ENCODE assay signal across 9 cellular contexts in the genomic region with DNA sequence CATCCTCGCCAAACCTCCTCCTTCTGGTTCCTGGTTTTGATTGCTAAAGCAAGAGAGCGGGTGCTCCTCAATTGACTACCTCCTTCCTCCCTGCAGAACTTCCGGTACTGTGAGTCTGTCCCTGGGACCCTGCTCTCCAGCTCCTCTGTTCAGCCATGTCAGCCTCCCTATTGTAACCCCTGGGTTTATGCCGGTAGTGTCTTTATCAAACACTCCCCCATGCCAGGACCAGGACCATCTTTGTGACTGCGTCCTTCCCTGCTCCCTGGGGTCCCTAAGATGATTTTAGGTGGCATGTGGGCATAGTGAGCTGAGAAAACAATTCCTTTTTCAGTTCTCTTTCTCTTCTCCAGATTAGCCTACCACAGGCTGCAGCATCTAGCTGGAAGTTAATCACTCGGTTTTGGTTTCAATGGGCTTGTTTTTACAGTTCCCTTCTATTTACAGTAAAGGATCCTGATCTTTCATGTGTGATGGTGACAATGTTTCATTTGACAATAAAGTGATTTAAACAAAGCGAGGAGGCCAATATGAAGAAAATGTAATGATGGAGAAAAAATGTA. TPM values are rescaled to one million over a fixed set of nuclear protein-coding genes. Genes with fewer than 3 reads are reported as not detected.
DNase-seq lines count a peak whose midpoint lies in the region; ATAC-seq and TF ChIP-seq lines count a peak whose summit lies in the region.
"Had no signal": no experiment of that assay in that cellular context is flagged by ENCODE, and none has a peak within 500 bp of the region (broad histone marks: within the 10 kb centered on the region; RNA-seq: fewer than 3 reads in every experiment).

No MANE protein-coding gene starts in this region.

- intact Hi-C loops in CD8-positive, alpha-beta T cell (cut with DNase I, micrococcal nuclease), result loop anchor here in 1 of 2 experiments (10.0 kb wide), 1 partner anchor 170 kb away; the partner anchor contains the start of gene GTF3C1
- intact Hi-C loops in Caco-2 (cut with micrococcal nuclease; ENCODE audit: unreplicated experiment), result no loop called here

- H3K36me3 ChIP-seq in CD8-positive, alpha-beta T cell (ENCODE audit: insufficient read depth, low read length), result no peaks in the 10 kb centered on the region
- no peaks in the 10 kb centered on the region for H3K36me3 ChIP-seq in Caco-2 (ENCODE audit: control insufficient read depth, insufficient read depth, low read length)

- H3K4me1 ChIP-seq in CD8-positive, alpha-beta T cell (ENCODE audit: insufficient read depth, low read length), result peaks cover 68% of the 10 kb centered on the region
- no peaks in the 10 kb centered on the region for H3K4me1 ChIP-seq in Caco-2

- no peak for TF ChIP-seq CTCF in CD8-positive, alpha-beta T cell (IDR thresholded peaks at IDR 0.05)
- no peak for TF ChIP-seq CTCF in Caco-2 (IDR thresholded peaks at IDR 0.05; ENCODE audit: insufficient read depth in 1 of 2, low read depth in 1 of 2, low read length in 1 of 2, severe bottlenecking in 1 of 2, unreplicated experiment in 1 of 2)

- H3K27me3 Mint-ChIP-seq in CD8-positive, alpha-beta T cell (ENCODE audit: low read depth), result no peaks in the 10 kb centered on the region
- no peaks in the 10 kb centered on the region for H3K27me3 Mint-ChIP-seq in Caco-2 (ENCODE audit: insufficient read depth, unreplicated experiment)

- ATAC-seq in CD8-positive, alpha-beta T cell, result no peak
- peak; percentile 25 for ATAC-seq in GM19351 (IDR thresholded peaks at IDR 0.05; ENCODE audit: unreplicated experiment)
- ATAC-seq in HG03457 (IDR thresholded peaks at IDR 0.05; ENCODE audit: unreplicated experiment), result peak; percentile 24

- no peak overlapping the region for H3K27ac ChIP-seq in CD8-positive, alpha-beta T cell (ENCODE audit: low read depth, low read length)

- DNase-seq in CD8-positive, alpha-beta T cell, result peak in 1 of 7 experiments; percentile 48
- DNase-seq in globus pallidus (ENCODE audit: low spot score) (peak; percentile 33), Caco-2 (no peak), T-helper 9 cell (no peak), DMS114 treated with DMSO at 0.1 percent for 48 hours (lab: John Stamatoyannopoulos, UW; ENCODE audit: unreplicated experiment) (no peak)
- no peak for DNase-seq in stimulated activated CD4-positive, alpha-beta T cell treated with anti-CD3 and anti-CD28 coated beads, Interleukin-4, amount 100 ng/mL, for 1 hour

- no peak overlapping the region for H3K4me3 Mint-ChIP-seq in CD8-positive, alpha-beta T cell
- H3K4me3 Mint-ChIP-seq in Caco-2 (ENCODE audit: unreplicated experiment), result no peak overlapping the region

- CTCF ChIA-PET in CD8-positive, alpha-beta T cell (lab: Charles Lee), result interaction anchor here (1.3 to 9.4 kb wide), 8 partner anchors 27 to 204 kb away, joined by 3 to 43 read pairs (median 9); partner anchors contain the start of gene IL21R
- CTCF ChIA-PET in Caco-2 (lab: Charles Lee), result interaction anchor here (1.2 to 1.8 kb wide), 3 partner anchors 76 to 195 kb away, joined by 4 to 7 read pairs (median 5); no protein-coding TSS in a partner anchor

- no TSS peak for BruUV-seq in Caco-2 (replicated peaks; lab: Mats Ljungman, UMichigan)

- H3K4me3 ChIP-seq in CD8-positive, alpha-beta T cell (ENCODE audit: low read depth, low read length), result peak overlapping the region; percentile 7
- no peak overlapping the region for H3K4me3 ChIP-seq in Caco-2 (ENCODE audit: low read depth, low read length)
- H3K4me3 ChIP-seq: lung had no signal

- no peaks in the 10 kb centered on the region for H3K36me3 Mint-ChIP-seq in CD8-positive, alpha-beta T cell
- no peaks in the 10 kb centered on the region for H3K36me3 Mint-ChIP-seq in Caco-2 (ENCODE audit: insufficient read depth, unreplicated experiment)

- no peaks in the 10 kb centered on the region for H3K27me3 ChIP-seq in CD8-positive, alpha-beta T cell (ENCODE audit: insufficient read depth, low read length)
- H3K27me3 ChIP-seq in Caco-2 (replicated peaks; ENCODE audit: control insufficient read depth, insufficient read depth, low read length), result no peaks in the 10 kb centered on the region

- peaks cover 46% of the 10 kb centered on the region for H3K4me1 Mint-ChIP-seq in CD8-positive, alpha-beta T cell (ENCODE audit: low read depth)
- no peaks in the 10 kb centered on the region for H3K4me1 Mint-ChIP-seq in Caco-2 (ENCODE audit: low read depth, unreplicated experiment)

- H3K27ac Mint-ChIP-seq in CD8-positive, alpha-beta T cell, result no peak overlapping the region
- H3K27ac Mint-ChIP-seq in Caco-2 (ENCODE audit: unreplicated experiment), result no peak overlapping the region

- no peaks in the 10 kb centered on the region for H3K9me3 ChIP-seq in CD8-positive, alpha-beta T cell (ENCODE audit: low read length)
- H3K9me3 ChIP-seq in Caco-2, result no peaks in the 10 kb centered on the region

- POLR2A ChIA-PET in CD8-positive, alpha-beta T cell (lab: Charles Lee), result interaction anchor here (0.9 to 2.1 kb wide), 2 partner anchors 28 to 140 kb away, joined by 3 to 8 read pairs; partner anchors contain the start of gene IL21R
- POLR2A ChIA-PET in Caco-2 (lab: Charles Lee), result no interaction called here

- H3K9me3 Mint-ChIP-seq in CD8-positive, alpha-beta T cell, result peaks cover 5% of the 10 kb centered on the region
- H3K9me3 Mint-ChIP-seq in Caco-2 (ENCODE audit: unreplicated experiment), result peaks cover 9% of the 10 kb centered on the region

RNA-seq across cellular contexts. Expression of gene IL21R, which starts 27.7 kb away (rescaled TPM):
- total RNA-seq in CD8-positive, alpha-beta T cell, result 100 to 1,000 TPM; 113 to 121 TPM
- 0.07 and 0.12 TPM in 2 replicates for total RNA-seq in Caco-2 (2022)

Comparison
In these comparisons a context has a peak if more than half of its experiments do, and no peak if none do; other contexts are left out.
1. RNA of gene IL21R, which starts 27.7 kb away (total RNA-seq): 113 to 121 TPM in CD8-positive, alpha-beta T cell; 0.07 to 0.12 TPM in Caco-2; every median in the first group is over 100 times any median in the second.